22 cellular contexts compared by ENCODE assay signal in genomic region chr22:43550024-43550620, GRCh38.
DNase-seq lines count a peak whose midpoint lies in the region; ATAC-seq, FAIRE-seq and TF ChIP-seq lines count a peak whose summit lies in the region.
"Had no signal": no experiment of that assay in that cellular context is flagged by ENCODE, and none has a peak within 500 bp of the region (broad histone marks: within the 10 kb centered on the region; RNA-seq: fewer than 3 reads in every experiment).

No MANE protein-coding gene starts in this region.

- H2AFZ ChIP-seq in K562 (ENCODE audit: low read depth, low read length) = no peak overlapping the region
- H2AFZ ChIP-seq: PC-9 had no signal

- no peak overlapping the region for H3K27ac Mint-ChIP-seq in activated CD8-positive, alpha-beta memory T cell treated with anti-CD3 and anti-CD28 coated beads, Interleukin-2, amount 10 ng/mL, durations not matched to agents 7 days and 5 days
- H3K27ac Mint-ChIP-seq: B cell had no signal

- DNase-seq in activated CD8-positive, alpha-beta memory T cell treated with anti-CD3 and anti-CD28 coated beads, Interleukin-2, amount 10 ng/mL, durations not matched to agents 7 days and 5 days = peak; percentile 4
- DNase-seq in activated CD8-positive, alpha-beta memory T cell treated with anti-CD3 and anti-CD28 coated beads for 24 hours = no peak
- DNase-seq in K562 (ENCODE audit: extremely low read depth in 1 of 4, low spot score in 3 of 4) (no peak), mesenteric fat pad (ENCODE audit: low spot score) (peak; percentile 86), testis (peak; percentile 3)
- DNase-seq: DMS79 treated with DMSO at 0.1 percent for 48 hours, GOT3, NCI-H1417, NCI-H187, NCI-H2227 treated with DMSO at 0.1 percent for 48 hours, NCI-H510A treated with DMSO at 0.1 percent for 48 hours, NCI-H82, PC-9, SIG-M5 had no signal

- no peak for TF ChIP-seq CTCF in K562 (IDR thresholded peaks at IDR 0.05 in 2 of 3, conservative IDR thresholded peaks at IDR 0.05 in 1 of 3; ENCODE audit: insufficient read depth in 2 of 3, low read depth in 1 of 3, low read length in 3 of 3)
- no peak for TF ChIP-seq CTCF in testis (IDR thresholded peaks at IDR 0.05)

- H3K4me3 ChIP-seq in K562 (no peak overlapping the region), testis (no peak overlapping the region)
- H3K4me3 ChIP-seq: PC-9 had no signal

- H3K4me2 ChIP-seq in K562 (ENCODE audit: insufficient read depth, low read length) = no peak overlapping the region
- H3K4me2 ChIP-seq: KMS-11, PC-9 had no signal

- no peaks in the 10 kb centered on the region for H3K36me3 Mint-ChIP-seq in activated CD8-positive, alpha-beta memory T cell treated with anti-CD3 and anti-CD28 coated beads, Interleukin-2, amount 10 ng/mL, durations not matched to agents 7 days and 5 days

- CTCF ChIA-PET in activated CD8-positive, alpha-beta memory T cell treated with anti-CD3 and anti-CD28 coated beads, Interleukin-2, amount 10 ng/mL, durations not matched to agents 7 days and 5 days (lab: Charles Lee) = no interaction called here
- CTCF ChIA-PET in K562 (lab: Yijun Ruan, JAX; ENCODE audit: low intra/inter-chr PET ratio) = no interaction called here

- no peaks in the 10 kb centered on the region for H3K9me3 Mint-ChIP-seq in activated CD8-positive, alpha-beta memory T cell treated with anti-CD3 and anti-CD28 coated beads, Interleukin-2, amount 10 ng/mL, durations not matched to agents 7 days and 5 days (ENCODE audit: low read depth)

- no peaks in the 10 kb centered on the region for H3K36me3 ChIP-seq in K562 (ENCODE audit: control insufficient read depth, insufficient read depth, low read length)
- H3K36me3 ChIP-seq in testis (ENCODE audit: low read depth, missing control alignments) = no peaks in the 10 kb centered on the region

- BruUV-seq in K562 (replicated peaks; lab: Mats Ljungman, UMichigan) = no TSS peak

- in situ Hi-C loops in K562 (cut with MboI) = no loop called here

- FAIRE-seq in K562 (lab: Jason Lieb, UNC) = no peak

- 2% methylated on average over 9 of the region's 14 CpGs for WGBS in K562 (ENCODE audit: insufficient coverage, low coverage, missing lambda C conversion rate)
- 81 to 90% methylated on average over 11 to 14 of the region's 14 CpGs for WGBS in testis, 2 donors

- peaks cover 6% of the 10 kb centered on the region for H3K27me3 Mint-ChIP-seq in activated CD8-positive, alpha-beta memory T cell treated with anti-CD3 and anti-CD28 coated beads, Interleukin-2, amount 10 ng/mL, durations not matched to agents 7 days and 5 days

- no peak overlapping the region for H3K9ac ChIP-seq in K562 (ENCODE audit: insufficient read depth in 1 of 2, low read depth in 2 of 2, low read length in 2 of 2)
- H3K9ac ChIP-seq: KMS-11 had no signal

- no peak for TF ChIP-seq RAD21 in K562 (CRISPR knock-in tag; conservative IDR thresholded peaks at IDR 0.05 in 1 of 2, IDR thresholded peaks at IDR 0.05 in 1 of 2)

- intact Hi-C loops in K562 (cut with micrococcal nuclease) (no loop called here), testis (cut with DNase I; ENCODE audit: low total_unique reads) (no loop called here)

- ATAC-seq in activated CD8-positive, alpha-beta memory T cell treated with anti-CD3 and anti-CD28 coated beads, Interleukin-2, amount 10 ng/mL, durations not matched to agents 7 days and 5 days = no peak
- ATAC-seq in K562 (no peak), HG03175 (IDR thresholded peaks at IDR 0.05; ENCODE audit: unreplicated experiment) (no peak), HG03460 (IDR thresholded peaks at IDR 0.05; ENCODE audit: unreplicated experiment) (no peak), GM19463 (IDR thresholded peaks at IDR 0.05; ENCODE audit: unreplicated experiment) (no peak)
- ATAC-seq: SK-N-SH treated with all-trans-retinoic acid at 6 μM for 48 hours had no signal

- H3K27ac ChIP-seq in K562 (ENCODE audit: extremely low read depth, low read depth, low read length) (no peak overlapping the region), testis (no peak overlapping the region)
- H3K27ac ChIP-seq: 22Rv1, KMS-11, PC-9, RWPE1 had no signal

- H3K9me3 ChIP-seq in K562 (replicated peaks; ENCODE audit: control insufficient read depth, insufficient read depth, low read depth, low read length) (no peaks in the 10 kb centered on the region), testis (no peaks in the 10 kb centered on the region)

- H3K9me1 ChIP-seq in K562 (ENCODE audit: control insufficient read depth, insufficient read depth, low read length) = no peaks in the 10 kb centered on the region

- H3K4me1 ChIP-seq in K562 (replicated peaks in 1 of 2; ENCODE audit: control insufficient read depth in 2 of 2, insufficient read depth in 2 of 2, low read length in 2 of 2) = no peaks in the 10 kb centered on the region
- no peaks in the 10 kb centered on the region for H3K4me1 ChIP-seq in testis

- H3K27me3 ChIP-seq in K562 (ENCODE audit: control insufficient read depth in 2 of 2, insufficient read depth in 2 of 2, low read length in 2 of 2) = no peaks in the 10 kb centered on the region
- no peaks in the 10 kb centered on the region for H3K27me3 ChIP-seq in testis

- no peaks in the 10 kb centered on the region for H4K20me1 ChIP-seq in K562 (replicated peaks; ENCODE audit: control insufficient read depth, insufficient read depth, low read length)

- POLR2A ChIA-PET in K562 (lab: Yijun Ruan, JAX) = no interaction called here

- no peaks in the 10 kb centered on the region for H3K79me2 ChIP-seq in K562 (ENCODE audit: control insufficient read depth, insufficient read depth, low read length)

- TF ChIP-seq EP300 in K562 (IDR thresholded peaks at IDR 0.05; ENCODE audit: low read length) = no peak

- H3K4me1 Mint-ChIP-seq in activated CD8-positive, alpha-beta memory T cell treated with anti-CD3 and anti-CD28 coated beads, Interleukin-2, amount 10 ng/mL, durations not matched to agents 7 days and 5 days = no peaks in the 10 kb centered on the region
- H3K4me1 Mint-ChIP-seq: B cell had no signal

- no peak overlapping the region for H3K4me3 Mint-ChIP-seq in activated CD8-positive, alpha-beta memory T cell treated with anti-CD3 and anti-CD28 coated beads, Interleukin-2, amount 10 ng/mL, durations not matched to agents 7 days and 5 days
- H3K4me3 Mint-ChIP-seq: B cell had no signal

- no peak for TF ChIP-seq POLR2A in K562 (conservative IDR thresholded peaks at IDR 0.05)
- TF ChIP-seq POLR2A in testis (IDR thresholded peaks at IDR 0.05) = no peak

TF ChIP-seq in K562, 482 proteins besides CTCF, POLR2A, EP300 and RAD21:
- TF ChIP-seq ZFP36 (IDR thresholded peaks at IDR 0.05; ENCODE audit: low read depth, low read length, partially characterized antibody) = peak; percentile 25
- no peak for TF ChIP-seq CREBBP (IDR thresholded peaks at IDR 0.05; ENCODE audit: low read depth, low read length)

Comparison
In these comparisons a context has a peak if more than half of its experiments do, and no peak if none do; other contexts are left out.
1. DNase-seq: peak in activated CD8-positive, alpha-beta memory T cell treated with anti-CD3 and anti-CD28 coated beads, Interleukin-2, amount 10 ng/mL, durations not matched to agents 7 days and 5 days (single experiment), mesenteric fat pad (single experiment) and testis (single experiment); none in activated CD8-positive, alpha-beta memory T cell treated with anti-CD3 and anti-CD28 coated beads for 24 hours (single experiment) and K562 (0 of 4).